Comparison of ENCODE assay signal across 38 cellular contexts in the genomic region with DNA sequence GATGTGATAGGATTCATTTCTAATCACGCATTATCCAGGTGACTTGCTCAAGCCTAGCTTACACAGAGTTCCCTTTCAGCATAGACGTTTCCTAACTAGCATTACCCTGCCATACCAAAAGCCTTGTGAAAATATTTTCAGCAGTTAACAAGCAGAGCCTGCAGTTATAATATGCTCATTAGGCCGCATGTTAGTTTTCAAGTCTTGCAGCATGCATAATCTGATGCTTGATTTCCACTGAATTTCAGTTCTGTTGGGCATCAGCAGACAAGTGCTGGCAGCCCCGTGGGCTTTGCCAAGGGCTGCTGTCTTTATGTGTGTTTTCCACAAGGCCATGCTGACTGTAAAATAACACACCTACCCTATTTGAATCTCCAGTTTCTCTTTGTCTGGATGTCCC.
"Had no signal": no experiment of that assay in that cellular context is flagged by ENCODE, and none has a peak within 500 bp of the region (broad histone marks: within the 10 kb centered on the region; RNA-seq: fewer than 3 reads in every experiment).

No MANE protein-coding gene starts in this region.

- H3K27ac Mint-ChIP-seq: activated B cell treated with CpG ODN at 0.5 μM for 24 hours; activated CD4-positive, alpha-beta memory T cell treated with anti-CD3 and anti-CD28 coated beads for 36 hours; activated CD4-positive, alpha-beta T cell treated with anti-CD3 and anti-CD28 coated beads, Interleukin-2, amount 10 ng/mL, durations not matched to agents 24 days and 14 days; activated CD8-positive, alpha-beta memory T cell treated with anti-CD3 and anti-CD28 coated beads, Interleukin-2, amount 10 ng/mL, durations not matched to agents 7 days and 5 days; activated CD8-positive, alpha-beta T cell treated with anti-CD3 and anti-CD28 coated beads, Interleukin-2, amount 10 ng/mL, durations not matched to agents 7 days and 5 days; activated naive CD4-positive, alpha-beta T cell treated with anti-CD3 and anti-CD28 coated beads, Interleukin-2, amount 10 ng/mL, durations not matched to agents 7 days and 5 days; activated naive CD4-positive, alpha-beta T cell treated with anti-CD3 and anti-CD28 coated beads, Interleukin-2, amount 50 U/mL, for 24 hours; activated naive CD8-positive, alpha-beta T cell; activated naive CD8-positive, alpha-beta T cell treated with anti-CD3 and anti-CD28 coated beads, Interleukin-2, amount 10 ng/mL, durations not matched to agents 7 days and 5 days; activated naive CD8-positive, alpha-beta T cell treated with anti-CD3 and anti-CD28 coated beads, Interleukin-2, amount 50 U/mL, for 24 hours; activated T-cell treated with anti-CD3 and anti-CD28 coated beads, Interleukin-2, amount 50 U/mL, for 24 hours; activated T-helper 2 cell treated with anti-CD3 and anti-CD28 coated beads, Interferon-gamma antibody, Interleukin-2, Interleukin-4, amounts not matched to agents 10 μg/mL and 5 μg/mL and 100 μg/mL, durations not matched to agents 14 hours and 24 hours and 36 hours; T-helper 1 cell treated with Interleukin-12 subunit alpha and Interleukin-12 subunit beta and Interleukin-4 antibody, amounts not matched to agents 30 μg/mL and 1 μg/mL, for 36 hours; T-helper 2 cell treated with Interferon-gamma antibody and Interleukin-4, amounts not matched to agents 5 μg/mL and 100 μg/mL, for 36 hours had no signal

- H3K4me3 Mint-ChIP-seq: activated B cell treated with CpG ODN at 0.5 μM for 24 hours; activated CD4-positive, alpha-beta memory T cell treated with anti-CD3 and anti-CD28 coated beads for 36 hours; activated CD4-positive, alpha-beta T cell treated with anti-CD3 and anti-CD28 coated beads, Interleukin-2, amount 10 ng/mL, durations not matched to agents 24 days and 14 days; activated CD8-positive, alpha-beta memory T cell treated with anti-CD3 and anti-CD28 coated beads, Interleukin-2, amount 10 ng/mL, durations not matched to agents 7 days and 5 days; activated CD8-positive, alpha-beta T cell treated with anti-CD3 and anti-CD28 coated beads, Interleukin-2, amount 10 ng/mL, durations not matched to agents 7 days and 5 days; activated naive CD4-positive, alpha-beta T cell treated with anti-CD3 and anti-CD28 coated beads, Interleukin-2, amount 10 ng/mL, durations not matched to agents 7 days and 5 days; activated naive CD4-positive, alpha-beta T cell treated with anti-CD3 and anti-CD28 coated beads, Interleukin-2, amount 50 U/mL, for 24 hours; activated naive CD8-positive, alpha-beta T cell; activated naive CD8-positive, alpha-beta T cell treated with anti-CD3 and anti-CD28 coated beads, Interleukin-2, amount 10 ng/mL, durations not matched to agents 7 days and 5 days; activated naive CD8-positive, alpha-beta T cell treated with anti-CD3 and anti-CD28 coated beads, Interleukin-2, amount 50 U/mL, for 24 hours; activated T-cell treated with anti-CD3 and anti-CD28 coated beads, Interleukin-2, amount 50 U/mL, for 24 hours; brain; central memory CD8-positive, alpha-beta T cell; T-helper 1 cell treated with Interleukin-12 subunit alpha and Interleukin-12 subunit beta and Interleukin-4 antibody, amounts not matched to agents 30 μg/mL and 1 μg/mL, for 36 hours; T-helper 2 cell treated with Interferon-gamma antibody and Interleukin-4, amounts not matched to agents 5 μg/mL and 100 μg/mL, for 36 hours had no signal

- ATAC-seq: activated CD8-positive, alpha-beta memory T cell treated with anti-CD3 and anti-CD28 coated beads, Interleukin-2, amount 10 ng/mL, durations not matched to agents 7 days and 5 days; activated CD8-positive, alpha-beta T cell treated with anti-CD3 and anti-CD28 coated beads, Interleukin-2, amount 10 ng/mL, durations not matched to agents 7 days and 5 days; activated naive CD8-positive, alpha-beta T cell treated with anti-CD3 and anti-CD28 coated beads, Interleukin-2, amount 50 U/mL, for 24 hours had no signal

- H3K36me3 Mint-ChIP-seq: activated CD4-positive, alpha-beta memory T cell treated with anti-CD3 and anti-CD28 coated beads for 36 hours; activated CD8-positive, alpha-beta memory T cell treated with anti-CD3 and anti-CD28 coated beads, Interleukin-2, amount 10 ng/mL, durations not matched to agents 7 days and 5 days; activated naive CD4-positive, alpha-beta T cell treated with anti-CD3 and anti-CD28 coated beads, Interleukin-2, amount 10 ng/mL, durations not matched to agents 7 days and 5 days; activated naive CD4-positive, alpha-beta T cell treated with anti-CD3 and anti-CD28 coated beads, Interleukin-2, amount 50 U/mL, for 24 hours; activated naive CD8-positive, alpha-beta T cell; activated naive CD8-positive, alpha-beta T cell treated with anti-CD3 and anti-CD28 coated beads, Interleukin-2, amount 10 ng/mL, durations not matched to agents 7 days and 5 days; brain had no signal

- DNase-seq: activated B cell treated with CpG ODN at 0.5 μM for 24 hours; activated CD4-positive, alpha-beta memory T cell treated with anti-CD3 and anti-CD28 coated beads for 36 hours; activated CD4-positive, alpha-beta T cell treated with anti-CD3 and anti-CD28 coated beads for 4 hours; activated CD4-positive, alpha-beta T cell treated with anti-CD3 and anti-CD28 coated beads, Interleukin-2, amount 10 ng/mL, durations not matched to agents 24 days and 14 days; activated CD4-positive, alpha-beta T cell treated with anti-CD3 and anti-CD28 coated beads, Interleukin-2, amount 50 U/mL, for 1 hour; activated CD4-positive, alpha-beta T cell treated with anti-CD3 and anti-CD28 coated beads, Interleukin-2, amount 50 U/mL, for 4 hours; activated CD4-positive, CD25-positive, alpha-beta regulatory T cell treated with anti-CD3 and anti-CD28 coated beads, Interleukin-2, amount 50 U/mL, for 72 hours; activated CD8-positive, alpha-beta memory T cell treated with anti-CD3 and anti-CD28 coated beads for 24 hours; activated CD8-positive, alpha-beta memory T cell treated with anti-CD3 and anti-CD28 coated beads, Interleukin-2, amount 10 ng/mL, durations not matched to agents 7 days and 5 days; activated CD8-positive, alpha-beta memory T cell treated with anti-CD3 and anti-CD28 coated beads, Interleukin-2, amount 50 U/mL, for 48 hours; activated CD8-positive, alpha-beta T cell treated with anti-CD3 and anti-CD28 coated beads, Interleukin-2, amount 10 ng/mL, durations not matched to agents 7 days and 5 days; activated effector memory CD4-positive, alpha-beta T cell treated with Interleukin-2 at 50 U/mL for 16 hours; activated gamma-delta T cell; activated naive CD4-positive, alpha-beta T cell treated with anti-CD3 and anti-CD28 coated beads, Interleukin-2, amount 10 ng/mL, durations not matched to agents 7 days and 5 days; activated naive CD4-positive, alpha-beta T cell treated with Interleukin-2 at 50 U/mL for 16 hours; activated naive CD8-positive, alpha-beta T cell treated with anti-CD3 and anti-CD28 coated beads, Interleukin-2, amount 10 ng/mL, durations not matched to agents 7 days and 5 days; activated naive CD8-positive, alpha-beta T cell treated with anti-CD3 and anti-CD28 coated beads, Interleukin-2, amount 50 U/mL, for 24 hours; activated T-cell treated with anti-CD3 and anti-CD28 coated beads, Interleukin-2, amount 50 U/mL, for 24 hours; activated T-cell treated with anti-CD3 and anti-CD28 coated beads, Interleukin-2, amount 50 U/mL, for 48 hours; amygdala; aorta; caudate nucleus; cerebellar nuclear complex; SW 1271; T-helper 1 cell; T-helper 2 cell; T-helper 9 cell had no signal

- FAIRE-seq: bronchial epithelial cell, TTC549 had no signal

- H3K27ac ChIP-seq: cardiac muscle cell, VCaP had no signal

- H3K4me1 Mint-ChIP-seq: activated B cell treated with CpG ODN at 0.5 μM for 24 hours; activated CD4-positive, alpha-beta T cell treated with anti-CD3 and anti-CD28 coated beads, Interleukin-2, amount 10 ng/mL, durations not matched to agents 24 days and 14 days; activated CD8-positive, alpha-beta memory T cell treated with anti-CD3 and anti-CD28 coated beads, Interleukin-2, amount 10 ng/mL, durations not matched to agents 7 days and 5 days; activated naive CD4-positive, alpha-beta T cell treated with anti-CD3 and anti-CD28 coated beads, Interleukin-2, amount 10 ng/mL, durations not matched to agents 7 days and 5 days; activated naive CD4-positive, alpha-beta T cell treated with anti-CD3 and anti-CD28 coated beads, Interleukin-2, amount 50 U/mL, for 24 hours; activated naive CD8-positive, alpha-beta T cell treated with anti-CD3 and anti-CD28 coated beads, Interleukin-2, amount 10 ng/mL, durations not matched to agents 7 days and 5 days; activated naive CD8-positive, alpha-beta T cell treated with anti-CD3 and anti-CD28 coated beads, Interleukin-2, amount 50 U/mL, for 24 hours; central memory CD8-positive, alpha-beta T cell had no signal

- H3K9me3 Mint-ChIP-seq: activated B cell treated with CpG ODN at 0.5 μM for 24 hours; activated CD4-positive, alpha-beta memory T cell treated with anti-CD3 and anti-CD28 coated beads for 36 hours; activated CD4-positive, alpha-beta T cell treated with anti-CD3 and anti-CD28 coated beads, Interleukin-2, amount 10 ng/mL, durations not matched to agents 24 days and 14 days; activated naive CD4-positive, alpha-beta T cell treated with anti-CD3 and anti-CD28 coated beads, Interleukin-2, amount 10 ng/mL, durations not matched to agents 7 days and 5 days; activated naive CD4-positive, alpha-beta T cell treated with anti-CD3 and anti-CD28 coated beads, Interleukin-2, amount 50 U/mL, for 24 hours; activated naive CD8-positive, alpha-beta T cell treated with anti-CD3 and anti-CD28 coated beads, Interleukin-2, amount 10 ng/mL, durations not matched to agents 7 days and 5 days; activated naive CD8-positive, alpha-beta T cell treated with anti-CD3 and anti-CD28 coated beads, Interleukin-2, amount 50 U/mL, for 24 hours; activated T-cell treated with anti-CD3 and anti-CD28 coated beads, Interleukin-2, amount 50 U/mL, for 24 hours; activated T-helper 2 cell treated with anti-CD3 and anti-CD28 coated beads, Interferon-gamma antibody, Interleukin-2, Interleukin-4, amounts not matched to agents 10 μg/mL and 5 μg/mL and 100 μg/mL, durations not matched to agents 14 hours and 24 hours and 36 hours; brain; T-helper 1 cell treated with Interleukin-12 subunit alpha and Interleukin-12 subunit beta and Interleukin-4 antibody, amounts not matched to agents 30 μg/mL and 1 μg/mL, for 36 hours; T-helper 2 cell treated with Interferon-gamma antibody and Interleukin-4, amounts not matched to agents 5 μg/mL and 100 μg/mL, for 36 hours had no signal

- H3K27me3 Mint-ChIP-seq: activated B cell treated with CpG ODN at 0.5 μM for 24 hours; activated CD4-positive, alpha-beta memory T cell treated with anti-CD3 and anti-CD28 coated beads for 36 hours; activated CD4-positive, alpha-beta T cell treated with anti-CD3 and anti-CD28 coated beads, Interleukin-2, amount 10 ng/mL, durations not matched to agents 24 days and 14 days; activated CD8-positive, alpha-beta memory T cell treated with anti-CD3 and anti-CD28 coated beads, Interleukin-2, amount 10 ng/mL, durations not matched to agents 7 days and 5 days; activated naive CD4-positive, alpha-beta T cell treated with anti-CD3 and anti-CD28 coated beads, Interleukin-2, amount 10 ng/mL, durations not matched to agents 7 days and 5 days; activated naive CD4-positive, alpha-beta T cell treated with anti-CD3 and anti-CD28 coated beads, Interleukin-2, amount 50 U/mL, for 24 hours; activated naive CD8-positive, alpha-beta T cell treated with anti-CD3 and anti-CD28 coated beads, Interleukin-2, amount 50 U/mL, for 24 hours; activated T-cell treated with anti-CD3 and anti-CD28 coated beads, Interleukin-2, amount 50 U/mL, for 24 hours; brain; central memory CD8-positive, alpha-beta T cell had no signal

- H3K4me3 ChIP-seq: cardiac muscle cell had no signal

- H3K36me3 ChIP-seq: cardiac muscle cell had no signal

- H3K27me3 ChIP-seq: cardiac muscle cell had no signal
